In genomic region chr16:30509081-30509480, GRCh38 we compare ENCODE assay signal across 20 cellular contexts. TPM values are rescaled to one million over a fixed set of nuclear protein-coding genes. Genes with fewer than 3 reads are reported as not detected.
DNase-seq lines count a peak whose midpoint lies in the region; ATAC-seq and TF ChIP-seq lines count a peak whose summit lies in the region.
"Had no signal": no experiment of that assay in that cellular context is flagged by ENCODE, and none has a peak within 500 bp of the region (broad histone marks: within the 10 kb centered on the region; RNA-seq: fewer than 3 reads in every experiment).

No MANE protein-coding gene starts in this region.

- TF ChIP-seq CTCF in CD8-positive, alpha-beta T cell (IDR thresholded peaks at IDR 0.05) = no peak

- H3K9me3 ChIP-seq in CD8-positive, alpha-beta T cell (ENCODE audit: low read length) = no peaks in the 10 kb centered on the region

- no peak overlapping the region for H3K27ac ChIP-seq in CD8-positive, alpha-beta T cell (ENCODE audit: low read depth, low read length)
- H3K27ac ChIP-seq: GM23248, RWPE1 had no signal

- peaks cover 5% of the 10 kb centered on the region for H3K4me1 Mint-ChIP-seq in activated naive CD4-positive, alpha-beta T cell treated with anti-CD3 and anti-CD28 coated beads for 36 hours (ENCODE audit: low read depth)
- H3K4me1 Mint-ChIP-seq in CD8-positive, alpha-beta T cell (ENCODE audit: low read depth) = peaks cover 9% of the 10 kb centered on the region
- peaks cover 3% of the 10 kb centered on the region for H3K4me1 Mint-ChIP-seq in activated naive CD8-positive, alpha-beta T cell (ENCODE audit: low read depth)
- H3K4me1 Mint-ChIP-seq in naive thymus-derived CD8-positive, alpha-beta T cell = peaks cover 0 to 9% (median 2%) of the 10 kb centered on the region in 4 donors

- H3K4me3 ChIP-seq in CD8-positive, alpha-beta T cell (ENCODE audit: low read depth, low read length) = no peak overlapping the region
- H3K4me3 ChIP-seq: GM12878, GM23248 had no signal

- peaks cover 76% of the 10 kb centered on the region for H3K36me3 ChIP-seq in CD8-positive, alpha-beta T cell (ENCODE audit: insufficient read depth, low read length)

- CTCF ChIA-PET in activated naive CD4-positive, alpha-beta T cell treated with anti-CD3 and anti-CD28 coated beads for 36 hours (lab: Charles Lee) = interaction anchor here (1.0 to 1.2 kb wide), 2 partner anchors 34 to 79 kb away, joined by 3 to 4 read pairs; partner anchors contain the start of gene DCTPP1
- CTCF ChIA-PET in CD8-positive, alpha-beta T cell (lab: Charles Lee) = interaction anchor here (1.2 to 2.0 kb wide), 3 partner anchors 10 to 60 kb away, joined by 3 to 9 read pairs (median 5); no protein-coding TSS in a partner anchor

- H3K9me3 Mint-ChIP-seq in activated naive CD4-positive, alpha-beta T cell treated with anti-CD3 and anti-CD28 coated beads for 36 hours = no peaks in the 10 kb centered on the region
- H3K9me3 Mint-ChIP-seq in CD8-positive, alpha-beta T cell = no peaks in the 10 kb centered on the region
- no peaks in the 10 kb centered on the region for H3K9me3 Mint-ChIP-seq in activated naive CD8-positive, alpha-beta T cell (ENCODE audit: low read depth)
- H3K9me3 Mint-ChIP-seq in naive thymus-derived CD8-positive, alpha-beta T cell = no peaks in the 10 kb centered on the region

- H3K27ac Mint-ChIP-seq in activated naive CD4-positive, alpha-beta T cell treated with anti-CD3 and anti-CD28 coated beads for 36 hours = peak overlapping the region; percentile 74
- peak overlapping the region; percentile 74 for H3K27ac Mint-ChIP-seq in CD8-positive, alpha-beta T cell
- H3K27ac Mint-ChIP-seq in activated naive CD8-positive, alpha-beta T cell = peak overlapping the region; percentile 81
- H3K27ac Mint-ChIP-seq in naive thymus-derived CD8-positive, alpha-beta T cell = peak overlapping the region in 7 of 10 donors; percentile 10 to 83 (median 51)

- intact Hi-C loops in activated naive CD4-positive, alpha-beta T cell treated with anti-CD3 and anti-CD28 coated beads for 36 hours (cut with micrococcal nuclease) = no loop called here
- intact Hi-C loops in CD8-positive, alpha-beta T cell (cut with DNase I, micrococcal nuclease) = loop anchor here in 1 of 2 experiments (5.0 kb wide), 1 partner anchor 62 kb away; the partner anchor contains the start of gene SEPHS2

- no peak overlapping the region for H3K4me3 Mint-ChIP-seq in activated naive CD4-positive, alpha-beta T cell treated with anti-CD3 and anti-CD28 coated beads for 36 hours
- no peak overlapping the region for H3K4me3 Mint-ChIP-seq in CD8-positive, alpha-beta T cell
- H3K4me3 Mint-ChIP-seq in activated naive CD8-positive, alpha-beta T cell = no peak overlapping the region
- no peak overlapping the region for H3K4me3 Mint-ChIP-seq in naive thymus-derived CD8-positive, alpha-beta T cell

- POLR2A ChIA-PET in CD8-positive, alpha-beta T cell (lab: Charles Lee) = no interaction called here
- POLR2A ChIA-PET in naive thymus-derived CD8-positive, alpha-beta T cell (lab: Charles Lee) = interaction anchor here (1.0 to 1.6 kb wide), 3 partner anchors 13 to 25 kb away, joined by 3 to 6 read pairs (median 3); partner anchors contain the start of gene ZNF747

- H3K36me3 Mint-ChIP-seq in activated naive CD4-positive, alpha-beta T cell treated with anti-CD3 and anti-CD28 coated beads for 36 hours (ENCODE audit: low read depth) = peaks cover 36% of the 10 kb centered on the region
- H3K36me3 Mint-ChIP-seq in CD8-positive, alpha-beta T cell = peaks cover 79% of the 10 kb centered on the region
- H3K36me3 Mint-ChIP-seq in activated naive CD8-positive, alpha-beta T cell = peaks cover 8% of the 10 kb centered on the region
- H3K36me3 Mint-ChIP-seq in naive thymus-derived CD8-positive, alpha-beta T cell = peaks cover 0 to 96% (median 25%) of the 10 kb centered on the region in 3 donors

- no peaks in the 10 kb centered on the region for H3K27me3 Mint-ChIP-seq in activated naive CD4-positive, alpha-beta T cell treated with anti-CD3 and anti-CD28 coated beads for 36 hours (ENCODE audit: low read depth)
- no peaks in the 10 kb centered on the region for H3K27me3 Mint-ChIP-seq in CD8-positive, alpha-beta T cell (ENCODE audit: low read depth)
- H3K27me3 Mint-ChIP-seq in activated naive CD8-positive, alpha-beta T cell = no peaks in the 10 kb centered on the region
- H3K27me3 Mint-ChIP-seq in naive thymus-derived CD8-positive, alpha-beta T cell = no peaks in the 10 kb centered on the region

- H3K4me1 ChIP-seq in CD8-positive, alpha-beta T cell (ENCODE audit: insufficient read depth, low read length) = no peaks in the 10 kb centered on the region

- H3K27me3 ChIP-seq in CD8-positive, alpha-beta T cell (ENCODE audit: insufficient read depth, low read length) = no peaks in the 10 kb centered on the region

- DNase-seq in activated naive CD4-positive, alpha-beta T cell treated with anti-CD3 and anti-CD28 coated beads for 36 hours = no peak
- DNase-seq in activated naive CD4-positive, alpha-beta T cell (lab: John Stamatoyannopoulos, UW) = no peak
- DNase-seq in CD8-positive, alpha-beta T cell = no peak
- DNase-seq in naive thymus-derived CD8-positive, alpha-beta T cell = no peak
- no peak for DNase-seq in SK-N-DZ (ENCODE audit: low spot score)
- no peak for DNase-seq in activated CD4-positive, CD25-positive, alpha-beta regulatory T cell treated with anti-CD3 and anti-CD28 coated beads, Interleukin-2, amount 50 U/mL, for 72 hours
- DNase-seq: AML-193, DND-41, GM23248, HCEC 1CT, NCI-H1105, NCI-H1694, NCI-H510A treated with DMSO at 0.1 percent for 48 hours, NCI-H82, PC-3 had no signal

- ATAC-seq in CD8-positive, alpha-beta T cell = no peak
- no peak for ATAC-seq in naive thymus-derived CD8-positive, alpha-beta T cell
- no peak for ATAC-seq in HG03571 (IDR thresholded peaks at IDR 0.05; ENCODE audit: unreplicated experiment)
- ATAC-seq: GM12878, PC-3 had no signal

RNA-seq across cellular contexts. Expression of gene ZNF768, which starts 17.3 kb away (rescaled TPM):
- 1 to 10 TPM; 7.8 to 8.3 TPM for total RNA-seq in activated naive CD4-positive, alpha-beta T cell treated with anti-CD3 and anti-CD28 coated beads for 36 hours
- total RNA-seq in CD8-positive, alpha-beta T cell = 1 to 10 TPM; 2.6 to 2.8 TPM
- total RNA-seq in naive thymus-derived CD8-positive, alpha-beta T cell = 1 to 10 TPM; 8.3 to 8.5 TPM
- polyA plus RNA-seq in naive thymus-derived CD8-positive, alpha-beta T cell = 1 to 10 TPM; 1.1 to 2.1 (median 1.5) TPM
- 70.5 and 90.0 TPM in 2 replicates for polyA plus RNA-seq in SK-N-DZ (2014; cell fraction: cytosol; rRNA removed)
- 52.0 and 65.3 TPM in 2 replicates for polyA plus RNA-seq in SK-N-DZ (2014; cell fraction: nucleus; rRNA removed)

RNA-seq across cellular contexts. Expression of gene ZNF747, which starts 25.6 kb away (rescaled TPM):
- total RNA-seq in activated naive CD4-positive, alpha-beta T cell treated with anti-CD3 and anti-CD28 coated beads for 36 hours = 1 to 10 TPM; 5.1 to 6.1 TPM
- total RNA-seq in CD8-positive, alpha-beta T cell = 1 to 10 TPM; 6.2 to 6.3 TPM
- total RNA-seq in naive thymus-derived CD8-positive, alpha-beta T cell = 10 to 100 TPM; 21.8 to 21.9 TPM
- polyA plus RNA-seq in naive thymus-derived CD8-positive, alpha-beta T cell = 10 to 100 TPM in 2 of 3 donors, 1 to 10 TPM in 1; 9.5 to 12.0 (median 11.4) TPM
- polyA plus RNA-seq in SK-N-DZ (2014; cell fraction: cytosol; rRNA removed) = 16.9 and 17.1 TPM in 2 replicates
- 8.8 and 9.3 TPM in 2 replicates for polyA plus RNA-seq in SK-N-DZ (2014; cell fraction: nucleus; rRNA removed)

RNA-seq across cellular contexts. Expression of gene ITGAL, which starts 36.5 kb away (rescaled TPM):
- 10 to 100 TPM; 83.8 to 89.0 TPM for total RNA-seq in activated naive CD4-positive, alpha-beta T cell treated with anti-CD3 and anti-CD28 coated beads for 36 hours
- total RNA-seq in CD8-positive, alpha-beta T cell = 100 to 1,000 TPM; 187 to 218 TPM
- total RNA-seq in naive thymus-derived CD8-positive, alpha-beta T cell = 100 to 1,000 TPM; 334 to 339 TPM
- 100 to 1,000 TPM; 121 to 157 (median 124) TPM for polyA plus RNA-seq in naive thymus-derived CD8-positive, alpha-beta T cell
- polyA plus RNA-seq in SK-N-DZ (2014; cell fraction: cytosol; rRNA removed) = not detected in 2 replicates
- 0.14 TPM in 1 of 2 replicates, not detected in the other for polyA plus RNA-seq in SK-N-DZ (2014; cell fraction: nucleus; rRNA removed)
- total RNA-seq: LHCN-M2, PC-3 had no signal
- polyA plus RNA-seq: GM23248 had no signal

RNA-seq across cellular contexts. Expression of gene ZNF764, which starts 49.1 kb away (rescaled TPM):
- 1 to 10 TPM; 7.6 to 9.5 TPM for total RNA-seq in activated naive CD4-positive, alpha-beta T cell treated with anti-CD3 and anti-CD28 coated beads for 36 hours
- total RNA-seq in CD8-positive, alpha-beta T cell = 10 to 100 TPM; 15.0 to 15.6 TPM
- 10 to 100 TPM; 18.8 to 19.3 TPM for total RNA-seq in naive thymus-derived CD8-positive, alpha-beta T cell
- polyA plus RNA-seq in naive thymus-derived CD8-positive, alpha-beta T cell = 1 to 10 TPM; 3.6 to 6.5 (median 4.0) TPM
- 18.1 and 19.4 TPM in 2 replicates for polyA plus RNA-seq in SK-N-DZ (2014; cell fraction: cytosol; rRNA removed)
- polyA plus RNA-seq in SK-N-DZ (2014; cell fraction: nucleus; rRNA removed) = 13.6 and 21.7 TPM in 2 replicates
